22 cellular contexts compared by ENCODE assay signal in genomic region chr4:84418032-84418709, GRCh38.
DNase-seq lines count a peak whose midpoint lies in the region; ATAC-seq and FAIRE-seq lines count a peak whose summit lies in the region.
"Had no signal": no experiment of that assay in that cellular context is flagged by ENCODE, and none has a peak within 500 bp of the region (broad histone marks: within the 10 kb centered on the region; RNA-seq: fewer than 3 reads in every experiment).

No MANE protein-coding gene starts in this region.

- H3K36me3 ChIP-seq in small intestine (ENCODE audit: control insufficient read depth in 2 of 2, insufficient read depth in 2 of 2, low read length in 2 of 2): no peaks in the 10 kb centered on the region
- H3K36me3 ChIP-seq: brain microvascular endothelial cell, tibial nerve had no signal

- H3K27me3 ChIP-seq in small intestine (ENCODE audit: control insufficient read depth in 2 of 2, insufficient read depth in 2 of 2, low read length in 2 of 2): no peaks in the 10 kb centered on the region
- H3K27me3 ChIP-seq: brain microvascular endothelial cell, tibial nerve had no signal

- no peaks in the 10 kb centered on the region for H3K4me1 ChIP-seq in small intestine (ENCODE audit: control insufficient read depth in 2 of 2, insufficient read depth in 1 of 2, low read depth in 1 of 2, low read length in 1 of 2)
- H3K4me1 ChIP-seq: tibial nerve had no signal

- H3K4me3 ChIP-seq in small intestine (ENCODE audit: low read depth in 1 of 2, low read length in 2 of 2): no peak overlapping the region
- H3K4me3 ChIP-seq: coronary artery, GM23248, tibial nerve had no signal

- FAIRE-seq in small intestine (lab: Jason Lieb, UNC): no peak
- FAIRE-seq: RCC 7860 had no signal

- ATAC-seq in left colon: peak; percentile 96
- no peak for ATAC-seq in HG03135 (IDR thresholded peaks at IDR 0.05; ENCODE audit: unreplicated experiment)
- no peak for ATAC-seq in GM18861 (IDR thresholded peaks at IDR 0.05; ENCODE audit: unreplicated experiment)
- ATAC-seq: SK-N-SH treated with all-trans-retinoic acid at 6 μM for 48 hours had no signal

- 14 to 38% (median 24%) methylated on average over 5 of the region's 5 CpGs for WGBS in small intestine, 3 donors

- H3K9me3 ChIP-seq in small intestine (ENCODE audit: control insufficient read depth, low read depth): no peaks in the 10 kb centered on the region
- H3K9me3 ChIP-seq: tibial nerve had no signal

- no peak overlapping the region for H3K27ac ChIP-seq in small intestine (ENCODE audit: low read depth in 1 of 2, low read length in 1 of 2)
- H3K27ac ChIP-seq in caudate nucleus (ENCODE audit: low read depth, low read length): no peak overlapping the region
- H3K27ac ChIP-seq: brain microvascular endothelial cell, coronary artery, GM23248, tibial nerve had no signal

- intact Hi-C loops in left colon (cut with DNase I, micrococcal nuclease): no loop called here

- peak; percentile 4 for DNase-seq in ELF-1 (ENCODE audit: low read depth, low spot score)
- peak; percentile 34 to 48 for DNase-seq in NCI-H187 (lab: John Stamatoyannopoulos, UW)
- DNase-seq in NCI-H748 treated with DMSO at 0.1 percent for 48 hours (lab: John Stamatoyannopoulos, UW): peak; percentile 97
- peak; percentile 45 to 72 for DNase-seq in left colon
- no peak for DNase-seq in small intestine
- no peak for DNase-seq in caudate nucleus (lab: John Stamatoyannopoulos, UW)
- DNase-seq: activated CD4-positive, CD25-positive, alpha-beta regulatory T cell treated with anti-CD3 and anti-CD28 coated beads, Interleukin-2, amount 50 U/mL, for 72 hours; activated naive CD8-positive, alpha-beta T cell treated with anti-CD3 and anti-CD28 coated beads for 36 hours; brain microvascular endothelial cell; CD8-positive, alpha-beta memory T cell; GM23248; islet precursor cell; Karpas-422; mammary epithelial cell; NCI-H1048; NK-92 treated with Interleukin-12 subunit alpha and Interleukin-12 subunit beta, amount 100 ng/mL, for 24 hours had no signal

Comparison
In these comparisons a context has a peak if more than half of its experiments do, and no peak if none do; other contexts are left out.
1. DNase-seq: peak in ELF-1 (single experiment), NCI-H187 (2 of 2), NCI-H748 treated with DMSO at 0.1 percent for 48 hours (single experiment) and left colon (2 of 2); none in small intestine (single experiment) and caudate nucleus (0 of 61).